ENCODE assay signal across 14 cellular contexts in genomic region chr14:101000711-101001110, GRCh38.
DNase-seq lines count a peak whose midpoint lies in the region; ATAC-seq and TF ChIP-seq lines count a peak whose summit lies in the region.
"Had no signal": no experiment of that assay in that cellular context is flagged by ENCODE, and none has a peak within 500 bp of the region (broad histone marks: within the 10 kb centered on the region; RNA-seq: fewer than 3 reads in every experiment).

No MANE protein-coding gene starts in this region.

- H3K79me2 ChIP-seq in PC-3 (ENCODE audit: low read length) (no peaks in the 10 kb centered on the region), osteoblast (ENCODE audit: insufficient read depth, low read length) (peaks cover 8% of the 10 kb centered on the region)

- H3K4me1 ChIP-seq in PC-3 (ENCODE audit: insufficient read depth, low read length), result peaks cover 16% of the 10 kb centered on the region
- peaks cover 25% of the 10 kb centered on the region for H3K4me1 ChIP-seq in osteoblast (ENCODE audit: insufficient read depth, low read length)
- peaks cover 12% of the 10 kb centered on the region for H3K4me1 ChIP-seq in mesenchymal stem cell (ENCODE audit: control insufficient read depth, insufficient read depth, low read depth, low read length)

- 58% methylated on average over 4 of the region's 4 CpGs for WGBS in mesenchymal stem cell

- no peak overlapping the region for H3K14ac ChIP-seq in mesenchymal stem cell (ENCODE audit: low read length in 2 of 2)

- H3K4me2 ChIP-seq in PC-3 (ENCODE audit: low read length) (no peak overlapping the region), osteoblast (ENCODE audit: insufficient read depth, low read length) (no peak overlapping the region), mesenchymal stem cell (ENCODE audit: low read length, poor library complexity, severe bottlenecking) (no peak overlapping the region)

- H3F3A ChIP-seq in PC-3 (ENCODE audit: low read length, unreplicated experiment), result no peaks in the 10 kb centered on the region

- H3K79me1 ChIP-seq in mesenchymal stem cell (replicated peaks; ENCODE audit: low read length, poor library complexity, severe bottlenecking), result no peaks in the 10 kb centered on the region

- H3K27me3 ChIP-seq in PC-3 (ENCODE audit: low read length) (no peaks in the 10 kb centered on the region), osteoblast (ENCODE audit: insufficient read depth, low read length) (no peaks in the 10 kb centered on the region), mesenchymal stem cell (ENCODE audit: control insufficient read depth in 1 of 2, insufficient read depth in 1 of 2, low read length in 2 of 2) (no peaks in the 10 kb centered on the region)

- no peak overlapping the region for H3K18ac ChIP-seq in mesenchymal stem cell (ENCODE audit: low read depth in 1 of 2, low read length in 2 of 2)

- DNase-seq in activated naive CD4-positive, alpha-beta T cell treated with anti-CD3 and anti-CD28 coated beads, Interleukin-2, amount 10 ng/mL, durations not matched to agents 7 days and 5 days, result no peak
- DNase-seq in PC-3 (peak; percentile 37), osteoblast (ENCODE audit: insufficient read length, low spot score, missing footprints) (no peak), GM10266 (ENCODE audit: extremely low spot score) (no peak), mesenchymal stem cell (no peak)
- DNase-seq: 8988T; C1 segment of cervical spinal cord; CD4-positive, alpha-beta T cell; DMS153; DMS79 treated with DMSO at 0.1 percent for 48 hours had no signal

- H4K8ac ChIP-seq in mesenchymal stem cell (ENCODE audit: low read length), result no peak overlapping the region

- H2AK5ac ChIP-seq in mesenchymal stem cell (ENCODE audit: low read length, severe bottlenecking), result no peak overlapping the region

- ATAC-seq in PC-3 (no peak; the same call in 1 of the 2 replicates), GM18511 (IDR thresholded peaks at IDR 0.05; ENCODE audit: unreplicated experiment) (no peak)
- ATAC-seq: K562 had no signal

- 0 out of 2 replicates have a peak, but pooled peaks cover 4% of the 10 kb centered on the region for H3K9me2 ChIP-seq in PC-3 (replicated peaks; ENCODE audit: low read length)

- H3K36me3 Mint-ChIP-seq in activated naive CD4-positive, alpha-beta T cell treated with anti-CD3 and anti-CD28 coated beads, Interleukin-2, amount 50 U/mL, for 24 hours, result no peaks in the 10 kb centered on the region
- no peaks in the 10 kb centered on the region for H3K36me3 Mint-ChIP-seq in activated naive CD4-positive, alpha-beta T cell treated with anti-CD3 and anti-CD28 coated beads, Interleukin-2, amount 10 ng/mL, durations not matched to agents 7 days and 5 days

- H4K91ac ChIP-seq in mesenchymal stem cell (ENCODE audit: low read length), result no peak overlapping the region

- H2AFZ ChIP-seq in PC-3 (ENCODE audit: low read length) (no peak overlapping the region), osteoblast (ENCODE audit: low read length) (no peak overlapping the region), mesenchymal stem cell (ENCODE audit: low read depth, low read length) (no peak overlapping the region)

- no peak overlapping the region for H3K23ac ChIP-seq in mesenchymal stem cell (ENCODE audit: low read length in 2 of 2)

- H3K4ac ChIP-seq in mesenchymal stem cell (ENCODE audit: low read depth in 1 of 2, low read length in 2 of 2), result no peak overlapping the region

- no peak overlapping the region for H3K9ac ChIP-seq in PC-3 (ENCODE audit: low read length)
- H3K9ac ChIP-seq in mesenchymal stem cell (ENCODE audit: low read length), result no peak overlapping the region

- H3K27ac Mint-ChIP-seq in activated naive CD4-positive, alpha-beta T cell treated with anti-CD3 and anti-CD28 coated beads, Interleukin-2, amount 50 U/mL, for 24 hours, result peak overlapping the region; percentile 44
- no peak overlapping the region for H3K27ac Mint-ChIP-seq in activated naive CD4-positive, alpha-beta T cell treated with anti-CD3 and anti-CD28 coated beads, Interleukin-2, amount 10 ng/mL, durations not matched to agents 7 days and 5 days
- H3K27ac Mint-ChIP-seq: B cell; CD4-positive, alpha-beta T cell had no signal

- CTCF ChIA-PET in activated naive CD4-positive, alpha-beta T cell treated with anti-CD3 and anti-CD28 coated beads, Interleukin-2, amount 10 ng/mL, durations not matched to agents 7 days and 5 days (lab: Charles Lee), result no interaction called here
- CTCF ChIA-PET in PC-3 (lab: Charles Lee), result no interaction called here

- no peak overlapping the region for H2BK5ac ChIP-seq in mesenchymal stem cell (ENCODE audit: low read depth, low read length, poor library complexity, severe bottlenecking)

- BruUV-seq in PC-3 (replicated peaks; lab: Mats Ljungman, UMichigan), result no TSS peak

- H3K9me3 Mint-ChIP-seq in activated naive CD4-positive, alpha-beta T cell treated with anti-CD3 and anti-CD28 coated beads, Interleukin-2, amount 50 U/mL, for 24 hours, result no peaks in the 10 kb centered on the region
- H3K9me3 Mint-ChIP-seq in activated naive CD4-positive, alpha-beta T cell treated with anti-CD3 and anti-CD28 coated beads, Interleukin-2, amount 10 ng/mL, durations not matched to agents 7 days and 5 days, result no peaks in the 10 kb centered on the region
- H3K9me3 Mint-ChIP-seq: CD4-positive, alpha-beta T cell had no signal

- H3K4me3 ChIP-seq in PC-3 (ENCODE audit: low read length) (no peak overlapping the region), osteoblast (ENCODE audit: insufficient read depth, low read length) (no peak overlapping the region), mesenchymal stem cell (ENCODE audit: insufficient read depth in 1 of 2, low read depth in 1 of 2, low read length in 2 of 2) (no peak overlapping the region)
- H3K4me3 ChIP-seq: K562 had no signal

- H4K20me1 ChIP-seq in PC-3 (ENCODE audit: low read length) (no peaks in the 10 kb centered on the region), osteoblast (ENCODE audit: insufficient read depth, low read length) (peaks cover 14% of the 10 kb centered on the region)

- H2BK12ac ChIP-seq in mesenchymal stem cell (ENCODE audit: low read length in 2 of 2), result no peak overlapping the region

- no peaks in the 10 kb centered on the region for H3K4me1 Mint-ChIP-seq in activated naive CD4-positive, alpha-beta T cell treated with anti-CD3 and anti-CD28 coated beads, Interleukin-2, amount 50 U/mL, for 24 hours
- peaks cover 10% of the 10 kb centered on the region for H3K4me1 Mint-ChIP-seq in activated naive CD4-positive, alpha-beta T cell treated with anti-CD3 and anti-CD28 coated beads, Interleukin-2, amount 10 ng/mL, durations not matched to agents 7 days and 5 days

- intact Hi-C loops in PC-3 (cut with micrococcal nuclease), result no loop called here

- POLR2A ChIA-PET in PC-3 (lab: Charles Lee; ENCODE audit: unreplicated experiment), result no interaction called here

- peaks cover 11% of the 10 kb centered on the region for H3K27me3 Mint-ChIP-seq in activated naive CD4-positive, alpha-beta T cell treated with anti-CD3 and anti-CD28 coated beads, Interleukin-2, amount 50 U/mL, for 24 hours
- H3K27me3 Mint-ChIP-seq in activated naive CD4-positive, alpha-beta T cell treated with anti-CD3 and anti-CD28 coated beads, Interleukin-2, amount 10 ng/mL, durations not matched to agents 7 days and 5 days, result peaks cover 36% of the 10 kb centered on the region

- no peaks in the 10 kb centered on the region for H3K9me3 ChIP-seq in PC-3 (ENCODE audit: low read length)
- no peaks in the 10 kb centered on the region for H3K9me3 ChIP-seq in osteoblast (ENCODE audit: low read depth, low read length)
- no peaks in the 10 kb centered on the region for H3K9me3 ChIP-seq in mesenchymal stem cell (ENCODE audit: control insufficient read depth, low read length)

- no peak overlapping the region for H2BK15ac ChIP-seq in mesenchymal stem cell (ENCODE audit: low read depth, poor library complexity, severe bottlenecking)

- TF ChIP-seq CTCF in PC-3 (conservative IDR thresholded peaks at IDR 0.05; ENCODE audit: low read depth, low read length) (no peak), osteoblast (IDR thresholded peaks at IDR 0.05; ENCODE audit: extremely low read depth, low read depth, low read length) (no peak), GM10266 (IDR thresholded peaks at IDR 0.05; ENCODE audit: control insufficient read depth, insufficient read depth, low read depth, missing control alignments) (no peak)

- H3K36me3 ChIP-seq in PC-3 (ENCODE audit: low read depth, low read length) (no peaks in the 10 kb centered on the region), osteoblast (ENCODE audit: insufficient read depth, low read length) (peaks cover 19% of the 10 kb centered on the region), mesenchymal stem cell (ENCODE audit: control insufficient read depth in 1 of 2, insufficient read depth in 2 of 2, low read depth in 1 of 2, low read length in 2 of 2) (peaks cover 0 to 66% of the 10 kb centered on the region in 2 experiments)

- H2BK120ac ChIP-seq in mesenchymal stem cell (ENCODE audit: low read depth, low read length), result no peak overlapping the region

- H3K27ac ChIP-seq in PC-3 (ENCODE audit: low read length) (peak overlapping the region; percentile 58), osteoblast (ENCODE audit: low read depth, low read length) (peak overlapping the region; percentile 70), mesenchymal stem cell (ENCODE audit: low read length, poor library complexity, severe bottlenecking) (no peak overlapping the region)

- no peak overlapping the region for H3K4me3 Mint-ChIP-seq in activated naive CD4-positive, alpha-beta T cell treated with anti-CD3 and anti-CD28 coated beads, Interleukin-2, amount 50 U/mL, for 24 hours
- H3K4me3 Mint-ChIP-seq in activated naive CD4-positive, alpha-beta T cell treated with anti-CD3 and anti-CD28 coated beads, Interleukin-2, amount 10 ng/mL, durations not matched to agents 7 days and 5 days, result no peak overlapping the region
- H3K4me3 Mint-ChIP-seq: B cell; CD4-positive, alpha-beta T cell had no signal
